ENCODE assay signal across 1 cellular context in the genomic region with DNA sequence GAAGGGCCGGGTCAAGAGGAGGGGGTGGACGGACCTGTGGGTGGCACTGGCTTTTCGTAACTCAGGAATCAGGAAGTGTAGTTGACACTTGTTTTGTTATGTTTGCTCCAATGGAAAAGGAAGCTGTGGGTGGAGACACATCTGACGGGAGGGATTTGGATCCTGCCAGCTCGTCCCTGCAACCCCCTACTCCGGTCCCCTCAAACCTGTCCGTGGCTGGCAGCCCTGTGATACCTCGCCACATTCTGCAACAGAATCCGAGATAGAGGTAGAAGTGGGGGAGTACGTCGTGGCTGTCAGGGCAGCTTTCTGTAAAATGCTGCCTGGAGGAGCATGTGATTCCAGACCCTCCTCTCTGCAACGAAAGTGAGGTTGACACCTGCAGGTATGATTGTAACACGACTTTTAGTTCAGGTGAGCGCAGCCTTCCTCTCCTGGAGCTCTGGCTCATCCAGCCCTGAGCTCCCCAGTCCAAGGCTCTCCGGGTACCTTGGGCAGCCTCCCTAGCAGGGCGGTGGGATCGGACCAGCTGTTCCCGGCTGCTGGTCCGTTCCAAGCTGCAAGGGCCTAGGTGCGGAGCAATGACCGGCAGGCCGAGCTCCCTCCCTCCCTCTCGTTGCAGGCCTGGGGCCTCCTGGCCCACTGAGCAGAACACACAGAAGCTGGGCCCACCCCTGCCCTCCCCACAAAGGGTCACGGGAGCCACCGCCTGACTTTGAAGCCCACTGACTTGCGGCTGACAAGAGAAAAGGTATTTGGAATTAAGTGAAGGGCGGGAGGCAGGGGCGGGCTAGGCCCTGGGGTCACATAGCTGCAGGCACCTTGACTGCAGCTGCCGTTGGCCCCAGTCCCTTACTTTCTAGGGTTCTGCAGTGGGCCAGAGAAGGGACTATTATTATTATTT.
TF ChIP-seq lines count a peak whose summit lies in the region.

No MANE protein-coding gene starts in this region.

TF ChIP-seq in HepG2, 621 proteins besides CTCF, POLR2A, EP300 and RAD21 (continued from another document):
- TF ChIP-seq, protein P1, sequence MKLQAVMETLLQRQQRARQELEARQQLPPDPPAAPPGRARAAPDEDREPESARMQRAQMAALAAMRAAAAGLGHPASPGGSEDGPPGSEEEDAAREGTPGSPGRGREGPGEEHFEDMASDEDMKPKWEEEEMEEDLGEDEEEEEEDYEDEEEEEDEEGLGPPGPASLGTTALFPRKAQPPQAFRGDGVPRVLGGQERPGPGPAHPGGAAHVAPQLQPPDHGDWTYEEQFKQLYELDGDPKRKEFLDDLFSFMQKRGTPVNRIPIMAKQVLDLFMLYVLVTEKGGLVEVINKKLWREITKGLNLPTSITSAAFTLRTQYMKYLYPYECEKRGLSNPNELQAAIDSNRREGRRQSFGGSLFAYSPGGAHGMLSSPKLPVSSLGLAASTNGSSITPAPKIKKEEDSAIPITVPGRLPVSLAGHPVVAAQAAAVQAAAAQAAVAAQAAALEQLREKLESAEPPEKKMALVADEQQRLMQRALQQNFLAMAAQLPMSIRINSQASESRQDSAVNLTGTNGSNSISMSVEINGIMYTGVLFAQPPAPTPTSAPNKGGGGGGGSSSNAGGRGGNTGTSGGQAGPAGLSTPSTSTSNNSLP (IDR thresholded peaks at IDR 0.05; ENCODE audit: low read depth, low read length) = no peak
- TF ChIP-seq, protein P2, sequence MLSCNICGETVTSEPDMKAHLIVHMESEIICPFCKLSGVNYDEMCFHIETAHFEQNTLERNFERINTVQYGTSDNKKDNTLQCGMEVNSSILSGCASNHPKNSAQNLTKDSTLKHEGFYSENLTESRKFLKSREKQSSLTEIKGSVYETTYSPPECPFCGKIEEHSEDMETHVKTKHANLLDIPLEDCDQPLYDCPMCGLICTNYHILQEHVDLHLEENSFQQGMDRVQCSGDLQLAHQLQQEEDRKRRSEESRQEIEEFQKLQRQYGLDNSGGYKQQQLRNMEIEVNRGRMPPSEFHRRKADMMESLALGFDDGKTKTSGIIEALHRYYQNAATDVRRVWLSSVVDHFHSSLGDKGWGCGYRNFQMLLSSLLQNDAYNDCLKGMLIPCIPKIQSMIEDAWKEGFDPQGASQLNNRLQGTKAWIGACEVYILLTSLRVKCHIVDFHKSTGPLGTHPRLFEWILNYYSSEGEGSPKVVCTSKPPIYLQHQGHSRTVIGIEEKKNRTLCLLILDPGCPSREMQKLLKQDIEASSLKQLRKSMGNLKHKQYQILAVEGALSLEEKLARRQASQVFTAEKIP (CRISPR knock-in tag; IDR thresholded peaks at IDR 0.05; ENCODE audit: borderline replicate concordance) = no peak
- TF ChIP-seq, protein P3, sequence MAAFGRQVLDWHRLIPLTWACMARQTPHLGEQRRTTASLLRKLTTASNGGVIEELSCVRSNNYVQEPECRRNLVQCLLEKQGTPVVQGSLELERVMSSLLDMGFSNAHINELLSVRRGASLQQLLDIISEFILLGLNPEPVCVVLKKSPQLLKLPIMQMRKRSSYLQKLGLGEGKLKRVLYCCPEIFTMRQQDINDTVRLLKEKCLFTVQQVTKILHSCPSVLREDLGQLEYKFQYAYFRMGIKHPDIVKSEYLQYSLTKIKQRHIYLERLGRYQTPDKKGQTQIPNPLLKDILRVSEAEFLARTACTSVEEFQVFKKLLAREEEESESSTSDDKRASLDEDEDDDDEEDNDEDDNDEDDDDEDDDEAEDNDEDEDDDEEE (CRISPR knock-in tag; IDR thresholded peaks at IDR 0.05) = no peak
- TF ChIP-seq, protein P4, sequence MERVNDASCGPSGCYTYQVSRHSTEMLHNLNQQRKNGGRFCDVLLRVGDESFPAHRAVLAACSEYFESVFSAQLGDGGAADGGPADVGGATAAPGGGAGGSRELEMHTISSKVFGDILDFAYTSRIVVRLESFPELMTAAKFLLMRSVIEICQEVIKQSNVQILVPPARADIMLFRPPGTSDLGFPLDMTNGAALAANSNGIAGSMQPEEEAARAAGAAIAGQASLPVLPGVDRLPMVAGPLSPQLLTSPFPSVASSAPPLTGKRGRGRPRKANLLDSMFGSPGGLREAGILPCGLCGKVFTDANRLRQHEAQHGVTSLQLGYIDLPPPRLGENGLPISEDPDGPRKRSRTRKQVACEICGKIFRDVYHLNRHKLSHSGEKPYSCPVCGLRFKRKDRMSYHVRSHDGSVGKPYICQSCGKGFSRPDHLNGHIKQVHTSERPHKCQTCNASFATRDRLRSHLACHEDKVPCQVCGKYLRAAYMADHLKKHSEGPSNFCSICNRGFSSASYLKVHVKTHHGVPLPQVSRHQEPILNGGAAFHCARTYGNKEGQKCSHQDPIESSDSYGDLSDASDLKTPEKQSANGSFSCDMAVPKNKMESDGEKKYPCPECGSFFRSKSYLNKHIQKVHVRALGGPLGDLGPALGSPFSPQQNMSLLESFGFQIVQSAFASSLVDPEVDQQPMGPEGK (CRISPR knock-in tag; IDR thresholded peaks at IDR 0.05) = peak; percentile 52; the same call in 1 of the 2 replicates
- TF ChIP-seq ZFX (CRISPR knock-in tag; IDR thresholded peaks at IDR 0.05; ENCODE audit: low read depth) = peak; percentile 61
- TF ChIP-seq, protein P5, sequence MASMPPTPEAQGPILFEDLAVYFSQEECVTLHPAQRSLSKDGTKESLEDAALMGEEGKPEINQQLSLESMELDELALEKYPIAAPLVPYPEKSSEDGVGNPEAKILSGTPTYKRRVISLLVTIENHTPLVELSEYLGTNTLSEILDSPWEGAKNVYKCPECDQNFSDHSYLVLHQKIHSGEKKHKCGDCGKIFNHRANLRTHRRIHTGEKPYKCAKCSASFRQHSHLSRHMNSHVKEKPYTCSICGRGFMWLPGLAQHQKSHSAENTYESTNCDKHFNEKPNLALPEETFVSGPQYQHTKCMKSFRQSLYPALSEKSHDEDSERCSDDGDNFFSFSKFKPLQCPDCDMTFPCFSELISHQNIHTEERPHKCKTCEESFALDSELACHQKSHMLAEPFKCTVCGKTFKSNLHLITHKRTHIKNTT (CRISPR knock-in tag; IDR thresholded peaks at IDR 0.05) = no peak
- TF ChIP-seq ZZZ3 (CRISPR knock-in tag; IDR thresholded peaks at IDR 0.05; ENCODE audit: borderline replicate concordance) = no peak
- peak; percentile 39; the same call in 1 of the 2 replicates for TF ChIP-seq ZFY (CRISPR knock-in tag; IDR thresholded peaks at IDR 0.05)
- no peak for TF ChIP-seq SP1 (IDR thresholded peaks at IDR 0.05)
- TF ChIP-seq SP1 (CRISPR knock-in tag; IDR thresholded peaks at IDR 0.05) = no peak
- TF ChIP-seq ZNF225 (CRISPR knock-in tag; IDR thresholded peaks at IDR 0.05) = 0 out of 2 replicates have a peak, but pooled peaks have one; percentile 52
- TF ChIP-seq, protein P6, sequence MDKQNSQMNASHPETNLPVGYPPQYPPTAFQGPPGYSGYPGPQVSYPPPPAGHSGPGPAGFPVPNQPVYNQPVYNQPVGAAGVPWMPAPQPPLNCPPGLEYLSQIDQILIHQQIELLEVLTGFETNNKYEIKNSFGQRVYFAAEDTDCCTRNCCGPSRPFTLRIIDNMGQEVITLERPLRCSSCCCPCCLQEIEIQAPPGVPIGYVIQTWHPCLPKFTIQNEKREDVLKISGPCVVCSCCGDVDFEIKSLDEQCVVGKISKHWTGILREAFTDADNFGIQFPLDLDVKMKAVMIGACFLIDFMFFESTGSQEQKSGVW (CRISPR knock-in tag; IDR thresholded peaks at IDR 0.05; ENCODE audit: borderline replicate concordance) = no peak
